Comparison of ENCODE assay signal across 18 cellular contexts in genomic region chr11:17387811-17388210, GRCh38. TPM values are rescaled to one million over a fixed set of nuclear protein-coding genes. Genes with fewer than 3 reads are reported as not detected.
DNase-seq lines count a peak whose midpoint lies in the region; ATAC-seq and TF ChIP-seq lines count a peak whose summit lies in the region.
"Had no signal": no experiment of that assay in that cellular context is flagged by ENCODE, and none has a peak within 500 bp of the region (broad histone marks: within the 10 kb centered on the region; RNA-seq: fewer than 3 reads in every experiment).

No MANE protein-coding gene starts in this region.

- H3K27ac Mint-ChIP-seq in T-helper 1 cell treated with Interleukin-12 subunit alpha and Interleukin-12 subunit beta and Interleukin-4 antibody, amounts not matched to agents 30 μg/mL and 1 μg/mL, for 36 hours, result no peak overlapping the region
- no peak overlapping the region for H3K27ac Mint-ChIP-seq in activated T-helper 2 cell treated with anti-CD3 and anti-CD28 coated beads, Interferon-gamma antibody, Interleukin-2, Interleukin-4, amounts not matched to agents 10 μg/mL and 5 μg/mL and 100 μg/mL, durations not matched to agents 14 hours and 24 hours and 36 hours
- H3K27ac Mint-ChIP-seq in neural progenitor cell (no peak overlapping the region), chondrocyte (ENCODE audit: unreplicated experiment) (no peak overlapping the region)
- H3K27ac Mint-ChIP-seq: activated T-cell treated with anti-CD3 and anti-CD28 coated beads, Interleukin-2, amount 50 U/mL, for 24 hours had no signal

- H3K36me3 ChIP-seq in neural progenitor cell, result no peaks in the 10 kb centered on the region
- H3K36me3 ChIP-seq: esophagus muscularis mucosa had no signal

- peaks cover 8% of the 10 kb centered on the region for H3K4me1 Mint-ChIP-seq in T-helper 1 cell treated with Interleukin-12 subunit alpha and Interleukin-12 subunit beta and Interleukin-4 antibody, amounts not matched to agents 30 μg/mL and 1 μg/mL, for 36 hours (ENCODE audit: low read depth)
- peaks cover 3% of the 10 kb centered on the region for H3K4me1 Mint-ChIP-seq in activated T-helper 2 cell treated with anti-CD3 and anti-CD28 coated beads, Interferon-gamma antibody, Interleukin-2, Interleukin-4, amounts not matched to agents 10 μg/mL and 5 μg/mL and 100 μg/mL, durations not matched to agents 14 hours and 24 hours and 36 hours (ENCODE audit: low read depth)
- H3K4me1 Mint-ChIP-seq in neural progenitor cell, result peaks cover 6% of the 10 kb centered on the region
- peaks cover 2% of the 10 kb centered on the region for H3K4me1 Mint-ChIP-seq in chondrocyte (ENCODE audit: low read depth)

- H3K79me2 ChIP-seq in neural progenitor cell (ENCODE audit: low read depth), result no peaks in the 10 kb centered on the region

- H3K9me3 ChIP-seq in neural progenitor cell (ENCODE audit: low read depth), result no peaks in the 10 kb centered on the region
- H3K9me3 ChIP-seq: esophagus muscularis mucosa had no signal

- peaks cover 8% of the 10 kb centered on the region for H3K4me1 ChIP-seq in neural progenitor cell

- no peaks in the 10 kb centered on the region for H4K20me1 ChIP-seq in neural progenitor cell (ENCODE audit: low read depth)

- H3K9ac ChIP-seq in neural progenitor cell, result no peak overlapping the region

- no peak overlapping the region for H3K4me2 ChIP-seq in neural progenitor cell

- H3K4me3 Mint-ChIP-seq in T-helper 1 cell treated with Interleukin-12 subunit alpha and Interleukin-12 subunit beta and Interleukin-4 antibody, amounts not matched to agents 30 μg/mL and 1 μg/mL, for 36 hours, result peak overlapping the region; percentile 75
- H3K4me3 Mint-ChIP-seq in activated T-helper 2 cell treated with anti-CD3 and anti-CD28 coated beads, Interferon-gamma antibody, Interleukin-2, Interleukin-4, amounts not matched to agents 10 μg/mL and 5 μg/mL and 100 μg/mL, durations not matched to agents 14 hours and 24 hours and 36 hours (ENCODE audit: low read depth), result peak overlapping the region; percentile 59
- peak overlapping the region; percentile 81 for H3K4me3 Mint-ChIP-seq in neural progenitor cell
- no peak overlapping the region for H3K4me3 Mint-ChIP-seq in chondrocyte (ENCODE audit: unreplicated experiment)

- TF ChIP-seq CTCF in GM13976 (IDR thresholded peaks at IDR 0.05; ENCODE audit: borderline replicate concordance, control extremely low read depth, extremely low read depth, insufficient read depth, missing control alignments) (no peak), neural progenitor cell (IDR thresholded peaks at IDR 0.05) (no peak), chondrocyte (IDR thresholded peaks at IDR 0.05) (no peak)

- no peak overlapping the region for H3K27ac ChIP-seq in neural progenitor cell

- H3K27me3 ChIP-seq in neural progenitor cell, result peaks cover 13% of the 10 kb centered on the region

- no peaks in the 10 kb centered on the region for H3K36me3 Mint-ChIP-seq in T-helper 1 cell treated with Interleukin-12 subunit alpha and Interleukin-12 subunit beta and Interleukin-4 antibody, amounts not matched to agents 30 μg/mL and 1 μg/mL, for 36 hours (ENCODE audit: low read depth)
- H3K36me3 Mint-ChIP-seq in activated T-helper 2 cell treated with anti-CD3 and anti-CD28 coated beads, Interferon-gamma antibody, Interleukin-2, Interleukin-4, amounts not matched to agents 10 μg/mL and 5 μg/mL and 100 μg/mL, durations not matched to agents 14 hours and 24 hours and 36 hours (ENCODE audit: low read depth), result no peaks in the 10 kb centered on the region
- peaks cover 3% of the 10 kb centered on the region for H3K36me3 Mint-ChIP-seq in neural progenitor cell
- no peaks in the 10 kb centered on the region for H3K36me3 Mint-ChIP-seq in chondrocyte (ENCODE audit: low read depth)

- DNase-seq in T-helper 1 cell, result no peak
- DNase-seq in GM13976 (ENCODE audit: low spot score), result peak; percentile 14
- no peak for DNase-seq in activated T-helper 2 cell treated with anti-CD3 and anti-CD28 coated beads, Interferon-gamma antibody, Interleukin-2, Interleukin-4, amounts not matched to agents 10 μg/mL and 5 μg/mL and 100 μg/mL, durations not matched to agents 14 hours and 24 hours and 36 hours (ENCODE audit: low spot score)
- no peak for DNase-seq in neural progenitor cell (ENCODE audit: low spot score)
- DNase-seq in chondrocyte (ENCODE audit: low spot score), result no peak
- DNase-seq: activated T-cell treated with anti-CD3 and anti-CD28 coated beads, Interleukin-2, amount 50 U/mL, for 24 hours; aorta; cortex of kidney; GDM1; NCI-H2107; NCI-H748 treated with DMSO at 0.1 percent for 48 hours; stimulated activated CD4-positive, alpha-beta T cell treated with anti-CD3 and anti-CD28 coated beads, Interleukin-15, amount 100 ng/mL, for 24 hours; substantia nigra had no signal

- intact Hi-C loops in activated T-helper 2 cell treated with anti-CD3 and anti-CD28 coated beads, Interferon-gamma antibody, Interleukin-2, Interleukin-4, amounts not matched to agents 10 μg/mL and 5 μg/mL and 100 μg/mL, durations not matched to agents 14 hours and 24 hours and 36 hours (cut with micrococcal nuclease), result no loop called here

- peaks cover 11% of the 10 kb centered on the region for H3K27me3 Mint-ChIP-seq in T-helper 1 cell treated with Interleukin-12 subunit alpha and Interleukin-12 subunit beta and Interleukin-4 antibody, amounts not matched to agents 30 μg/mL and 1 μg/mL, for 36 hours (ENCODE audit: low read depth)
- peaks cover 28% of the 10 kb centered on the region for H3K27me3 Mint-ChIP-seq in activated T-helper 2 cell treated with anti-CD3 and anti-CD28 coated beads, Interferon-gamma antibody, Interleukin-2, Interleukin-4, amounts not matched to agents 10 μg/mL and 5 μg/mL and 100 μg/mL, durations not matched to agents 14 hours and 24 hours and 36 hours (ENCODE audit: low read depth)
- H3K27me3 Mint-ChIP-seq in neural progenitor cell (ENCODE audit: insufficient read depth, low read depth) (peaks cover 14% of the 10 kb centered on the region), chondrocyte (ENCODE audit: low read depth) (peaks cover 14% of the 10 kb centered on the region)

- H3K4me3 ChIP-seq in neural progenitor cell, result no peak overlapping the region

- H2AFZ ChIP-seq in neural progenitor cell (replicated peaks), result no peak overlapping the region

- in situ Hi-C loops in GM13976 (cut with MboI; ENCODE audit: low sequenced_read_pairs, unreplicated experiment), result no loop called here

- peaks cover 6% of the 10 kb centered on the region for H3F3A ChIP-seq in neural progenitor cell (ENCODE audit: low read depth)

- ATAC-seq in GM21529 (IDR thresholded peaks at IDR 0.05; ENCODE audit: unreplicated experiment) (no peak), HG03095 (IDR thresholded peaks at IDR 0.05; ENCODE audit: unreplicated experiment) (no peak)

- no peaks in the 10 kb centered on the region for H3K9me3 Mint-ChIP-seq in T-helper 1 cell treated with Interleukin-12 subunit alpha and Interleukin-12 subunit beta and Interleukin-4 antibody, amounts not matched to agents 30 μg/mL and 1 μg/mL, for 36 hours
- H3K9me3 Mint-ChIP-seq in activated T-helper 2 cell treated with anti-CD3 and anti-CD28 coated beads, Interferon-gamma antibody, Interleukin-2, Interleukin-4, amounts not matched to agents 10 μg/mL and 5 μg/mL and 100 μg/mL, durations not matched to agents 14 hours and 24 hours and 36 hours, result no peaks in the 10 kb centered on the region
- H3K9me3 Mint-ChIP-seq in neural progenitor cell (no peaks in the 10 kb centered on the region), chondrocyte (ENCODE audit: low read depth) (no peaks in the 10 kb centered on the region)
- H3K9me3 Mint-ChIP-seq: activated T-cell treated with anti-CD3 and anti-CD28 coated beads, Interleukin-2, amount 50 U/mL, for 24 hours had no signal

RNA-seq across cellular contexts. Expression of gene KCNJ11, which starts 0.6 kb away (rescaled TPM):
- total RNA-seq in activated T-helper 2 cell treated with anti-CD3 and anti-CD28 coated beads, Interferon-gamma antibody, Interleukin-2, Interleukin-4, amounts not matched to agents 10 μg/mL and 5 μg/mL and 100 μg/mL, durations not matched to agents 14 hours and 24 hours and 36 hours, result 0.83 and 0.91 TPM in 2 replicates
- total RNA-seq in neural progenitor cell (ENCODE audit: low replicate concordance), result 1.9 and 5.0 TPM in 2 replicates
- total RNA-seq in chondrocyte, result not detected in 3 replicates
- total RNA-seq: M059J had no signal

RNA-seq across cellular contexts. Expression of gene NCR3LG1, which starts 36.2 kb away (rescaled TPM):
- total RNA-seq in activated T-helper 2 cell treated with anti-CD3 and anti-CD28 coated beads, Interferon-gamma antibody, Interleukin-2, Interleukin-4, amounts not matched to agents 10 μg/mL and 5 μg/mL and 100 μg/mL, durations not matched to agents 14 hours and 24 hours and 36 hours, result 10.0 and 11.4 TPM in 2 replicates
- total RNA-seq in neural progenitor cell (ENCODE audit: low replicate concordance) (0.39 and 0.74 TPM in 2 replicates), chondrocyte (7.5 to 9.4 TPM (median 7.9 TPM) in 3 replicates)
